ENCODE assay signal across 14 cellular contexts in the genomic region with DNA sequence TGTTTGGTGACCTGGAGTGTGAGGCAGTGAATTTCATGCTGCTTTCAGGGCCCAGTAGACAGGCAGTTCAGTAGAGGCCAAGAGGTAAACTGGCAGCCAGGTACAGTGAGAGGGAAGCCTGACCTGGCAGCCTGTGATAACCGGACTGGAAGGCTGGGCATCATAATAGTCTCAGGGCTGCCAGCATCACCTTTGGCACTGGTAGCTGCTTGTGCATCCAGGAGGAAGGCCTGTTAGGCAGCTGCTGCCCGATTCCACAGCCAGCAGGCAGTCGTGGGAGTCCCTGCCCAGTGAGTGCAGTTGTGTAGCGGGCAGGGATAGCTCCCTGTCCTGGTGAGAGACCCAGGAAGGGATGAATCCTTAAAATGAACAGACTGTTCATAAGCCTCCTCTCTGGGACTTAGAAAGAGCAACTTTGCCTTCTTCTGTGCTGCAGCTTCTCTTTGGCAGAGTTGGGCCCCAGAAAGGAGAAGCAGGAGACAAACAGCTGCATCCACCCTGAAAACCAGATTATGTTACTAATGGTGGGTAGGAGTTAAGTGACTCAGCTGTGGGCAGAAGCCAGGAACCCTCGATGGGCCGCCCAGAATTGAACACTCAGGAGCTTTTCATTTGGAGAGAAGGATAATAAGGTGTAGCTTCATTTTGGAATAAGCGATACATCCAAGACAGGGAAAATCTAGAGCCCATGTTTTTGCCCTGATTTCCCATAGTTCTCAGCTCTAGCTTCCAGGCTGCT. TPM values are rescaled to one million over a fixed set of nuclear protein-coding genes. Genes with fewer than 3 reads are reported as not detected.
DNase-seq lines count a peak whose midpoint lies in the region; ATAC-seq, FAIRE-seq and TF ChIP-seq lines count a peak whose summit lies in the region.
"Had no signal": no experiment of that assay in that cellular context is flagged by ENCODE, and none has a peak within 500 bp of the region (broad histone marks: within the 10 kb centered on the region; RNA-seq: fewer than 3 reads in every experiment).

No MANE protein-coding gene starts in this region.

- H3K4me3 Mint-ChIP-seq in CD8-positive, alpha-beta memory T cell, result no peak overlapping the region
- peak overlapping the region; percentile 40 for H3K4me3 Mint-ChIP-seq in astrocyte (ENCODE audit: unreplicated experiment)
- no peak overlapping the region for H3K4me3 Mint-ChIP-seq in naive thymus-derived CD4-positive, alpha-beta T cell

- H3K4me3 ChIP-seq in CD8-positive, alpha-beta memory T cell (ENCODE audit: low read length), result no peak overlapping the region
- H3K4me3 ChIP-seq in astrocyte (ENCODE audit: insufficient read depth, low read depth, low read length), result no peak overlapping the region
- H3K4me3 ChIP-seq in naive thymus-derived CD4-positive, alpha-beta T cell (ENCODE audit: low read length), result no peak overlapping the region
- H3K4me3 ChIP-seq: colonic mucosa, hepatocyte had no signal

- peak overlapping the region; percentile 14 for H3K27ac ChIP-seq in CD8-positive, alpha-beta memory T cell (ENCODE audit: low read depth, low read length)
- peak overlapping the region; percentile 1 for H3K27ac ChIP-seq in astrocyte (ENCODE audit: low read depth, low read length)
- H3K27ac ChIP-seq in naive thymus-derived CD4-positive, alpha-beta T cell (ENCODE audit: low read depth, low read length), result peak overlapping the region; percentile 15
- H3K27ac ChIP-seq: colonic mucosa, hepatocyte had no signal

- intact Hi-C loops in naive thymus-derived CD4-positive, alpha-beta T cell (cut with micrococcal nuclease), result no loop called here

- FAIRE-seq in astrocyte (lab: Jason Lieb, UNC), result no peak

- POLR2A ChIA-PET in CD8-positive, alpha-beta memory T cell (lab: Charles Lee), result no interaction called here
- POLR2A ChIA-PET in naive thymus-derived CD4-positive, alpha-beta T cell (lab: Charles Lee), result interaction anchor here (1.3 kb wide), 1 partner anchor 144 kb away, joined by 3 read pairs; no protein-coding TSS in a partner anchor

- in situ Hi-C loops in KBM-7 (cut with MboI; ENCODE audit: low pct_unique_long_range_greater_than_20kb, low sequenced_read_pairs), result no loop called here

- H3K4me1 ChIP-seq in CD8-positive, alpha-beta memory T cell (ENCODE audit: insufficient read depth, low read length), result peaks cover 6% of the 10 kb centered on the region
- peaks cover 6% of the 10 kb centered on the region for H3K4me1 ChIP-seq in astrocyte (ENCODE audit: insufficient read depth, low read length)
- peaks cover 0 to 4% of the 10 kb centered on the region in 2 donors for H3K4me1 ChIP-seq in naive thymus-derived CD4-positive, alpha-beta T cell (ENCODE audit: control insufficient read depth in 2 of 2, insufficient read depth in 2 of 2, low read length in 2 of 2)
- H3K4me1 ChIP-seq: colonic mucosa had no signal

- no peak overlapping the region for H2AFZ ChIP-seq in astrocyte (ENCODE audit: low read depth, low read length)
- H2AFZ ChIP-seq: hepatocyte had no signal

- no peak for TF ChIP-seq CTCF in astrocyte (IDR thresholded peaks at IDR 0.05; ENCODE audit: insufficient read depth, low read depth, low read length)

- peaks cover 4 to 91% (median 30%) of the 10 kb centered on the region in 3 donors for H3K36me3 Mint-ChIP-seq in CD8-positive, alpha-beta memory T cell
- peaks cover 41% of the 10 kb centered on the region for H3K36me3 Mint-ChIP-seq in astrocyte (ENCODE audit: low read depth, unreplicated experiment)
- H3K36me3 Mint-ChIP-seq in naive thymus-derived CD4-positive, alpha-beta T cell, result peaks cover 12 to 56% (median 31%) of the 10 kb centered on the region in 5 donors

- H4K20me1 ChIP-seq in astrocyte (ENCODE audit: insufficient read depth, low read length), result peaks cover 85% of the 10 kb centered on the region

- DNase-seq in CD8-positive, alpha-beta memory T cell, result no peak
- DNase-seq in KBM-7, result peak; percentile 44
- peak; percentile 36 for DNase-seq in astrocyte (ENCODE audit: low read depth)
- no peak for DNase-seq in naive thymus-derived CD4-positive, alpha-beta T cell
- no peak for DNase-seq in RKO (ENCODE audit: low spot score)
- DNase-seq in GM19238 (ENCODE audit: insufficient read length, low spot score), result no peak
- DNase-seq in activated CD4-positive, CD25-positive, alpha-beta regulatory T cell treated with anti-CD3 and anti-CD28 coated beads, Interleukin-2, amount 50 U/mL, for 72 hours, result no peak
- DNase-seq: colonic mucosa; DMS79; NCI-H524 treated with DMSO at 0.1 percent for 48 hours; stimulated activated CD4-positive, alpha-beta T cell treated with anti-CD3 and anti-CD28 coated beads, Interleukin-12 subunit alpha, Interleukin-12 subunit beta, amount 100 ng/mL, for 4 hours had no signal

- no peak for ATAC-seq in naive thymus-derived CD4-positive, alpha-beta T cell
- ATAC-seq in GM18498 (IDR thresholded peaks at IDR 0.05; ENCODE audit: unreplicated experiment), result no peak
- ATAC-seq: SK-N-SH treated with all-trans-retinoic acid at 6 μM for 48 hours had no signal

- H3K27me3 ChIP-seq in CD8-positive, alpha-beta memory T cell (ENCODE audit: insufficient read depth, low read length, poor library complexity, severe bottlenecking), result no peaks in the 10 kb centered on the region
- no peaks in the 10 kb centered on the region for H3K27me3 ChIP-seq in astrocyte (ENCODE audit: insufficient read depth, low read length)
- no peaks in the 10 kb centered on the region for H3K27me3 ChIP-seq in naive thymus-derived CD4-positive, alpha-beta T cell (ENCODE audit: control insufficient read depth in 2 of 2, insufficient read depth in 2 of 2, low read length in 2 of 2)
- H3K27me3 ChIP-seq: colonic mucosa, hepatocyte had no signal

- H3K27me3 Mint-ChIP-seq in CD8-positive, alpha-beta memory T cell, result no peaks in the 10 kb centered on the region
- H3K27me3 Mint-ChIP-seq in astrocyte (ENCODE audit: low read depth, unreplicated experiment), result no peaks in the 10 kb centered on the region
- no peaks in the 10 kb centered on the region for H3K27me3 Mint-ChIP-seq in naive thymus-derived CD4-positive, alpha-beta T cell

- H3K4me2 ChIP-seq in astrocyte (ENCODE audit: low read length), result no peak overlapping the region
- H3K4me2 ChIP-seq: hepatocyte had no signal

- CTCF ChIA-PET in CD8-positive, alpha-beta memory T cell (lab: Charles Lee), result interaction anchor here (0.6 to 1.6 kb wide), 5 partner anchors 17 to 104 kb away, joined by 3 to 4 read pairs (median 3); partner anchors contain the start of genes AAMP, CATIP and PNKD
- CTCF ChIA-PET in naive thymus-derived CD4-positive, alpha-beta T cell (lab: Charles Lee), result interaction anchor here (1.1 to 1.9 kb wide), 2 partner anchors 22 to 67 kb away, joined by 3 to 5 read pairs; no protein-coding TSS in a partner anchor

- H3K9me3 ChIP-seq in CD8-positive, alpha-beta memory T cell (ENCODE audit: low read length), result no peaks in the 10 kb centered on the region
- no peaks in the 10 kb centered on the region for H3K9me3 ChIP-seq in astrocyte (ENCODE audit: insufficient read depth, low read depth, low read length)
- no peaks in the 10 kb centered on the region for H3K9me3 ChIP-seq in naive thymus-derived CD4-positive, alpha-beta T cell (ENCODE audit: control insufficient read depth in 2 of 3, low read length in 3 of 3)
- H3K9me3 ChIP-seq: colonic mucosa had no signal

- H3K4me1 Mint-ChIP-seq in CD8-positive, alpha-beta memory T cell, result peaks cover 7 to 18% (median 14%) of the 10 kb centered on the region in 3 donors
- H3K4me1 Mint-ChIP-seq in astrocyte (ENCODE audit: low read depth, unreplicated experiment), result peaks cover 28% of the 10 kb centered on the region
- H3K4me1 Mint-ChIP-seq in naive thymus-derived CD4-positive, alpha-beta T cell, result peaks cover 5 to 28% (median 8%) of the 10 kb centered on the region in 7 donors

- H3K27ac Mint-ChIP-seq in CD8-positive, alpha-beta memory T cell, result peak overlapping the region in 4 of 8 donors; percentile 51 to 93 (median 66)
- no peak overlapping the region for H3K27ac Mint-ChIP-seq in astrocyte (ENCODE audit: unreplicated experiment)
- H3K27ac Mint-ChIP-seq in naive thymus-derived CD4-positive, alpha-beta T cell, result peak overlapping the region in 7 of 9 donors; percentile 5 to 76 (median 43)

- peaks cover 25% of the 10 kb centered on the region for H3K79me2 ChIP-seq in astrocyte (ENCODE audit: insufficient read depth, low read length)
- H3K79me2 ChIP-seq: hepatocyte had no signal

- peaks cover 74% of the 10 kb centered on the region for H3K36me3 ChIP-seq in CD8-positive, alpha-beta memory T cell (ENCODE audit: insufficient read depth, low read length)
- H3K36me3 ChIP-seq in astrocyte (ENCODE audit: insufficient read depth, low read length), result peaks cover 82% of the 10 kb centered on the region
- H3K36me3 ChIP-seq in naive thymus-derived CD4-positive, alpha-beta T cell (ENCODE audit: control insufficient read depth in 2 of 3, insufficient read depth in 3 of 3, low read length in 3 of 3), result peaks cover 46 to 86% (median 58%) of the 10 kb centered on the region in 3 experiments

- H3K9ac ChIP-seq in astrocyte (ENCODE audit: low read length), result peak overlapping the region; percentile 46

- H3K9me3 Mint-ChIP-seq in CD8-positive, alpha-beta memory T cell, result no peaks in the 10 kb centered on the region
- H3K9me3 Mint-ChIP-seq in astrocyte (ENCODE audit: unreplicated experiment), result no peaks in the 10 kb centered on the region
- no peaks in the 10 kb centered on the region for H3K9me3 Mint-ChIP-seq in naive thymus-derived CD4-positive, alpha-beta T cell

RNA-seq across cellular contexts. Expression of gene GPBAR1, which starts 8.1 kb away (rescaled TPM):
- total RNA-seq in CD8-positive, alpha-beta memory T cell, result under 1 TPM; 0.51 to 0.72 TPM
- polyA plus RNA-seq in CD8-positive, alpha-beta memory T cell, result not detected
- total RNA-seq in astrocyte, result 0.55 and 0.70 TPM in 2 replicates
- 10 to 100 TPM in 1 of 5 experiments, 1 to 10 TPM in 3, under 1 TPM in 1; 0.80 to 12.9 (median 1.9) TPM for total RNA-seq in naive thymus-derived CD4-positive, alpha-beta T cell
- under 1 TPM; 0.15 to 0.27 TPM for polyA plus RNA-seq in naive thymus-derived CD4-positive, alpha-beta T cell

RNA-seq across cellular contexts. Expression of gene AAMP, which starts 17.3 kb away (rescaled TPM):
- 10 to 100 TPM; 94.8 to 95.2 TPM for total RNA-seq in CD8-positive, alpha-beta memory T cell
- polyA plus RNA-seq in CD8-positive, alpha-beta memory T cell, result 86.1 TPM
- total RNA-seq in astrocyte, result 78.8 and 87.3 TPM in 2 replicates
- total RNA-seq in naive thymus-derived CD4-positive, alpha-beta T cell, result 10 to 100 TPM; 54.1 to 67.0 (median 61.2) TPM
- polyA plus RNA-seq in naive thymus-derived CD4-positive, alpha-beta T cell, result 100 to 1,000 TPM in 1 of 2 donors, 10 to 100 TPM in 1; 98.6 to 108 TPM

RNA-seq across cellular contexts. Expression of gene PNKD, which starts 17.6 kb away (rescaled TPM):
- 10 to 100 TPM; 26.8 to 31.6 TPM for total RNA-seq in CD8-positive, alpha-beta memory T cell
- 111 TPM for polyA plus RNA-seq in CD8-positive, alpha-beta memory T cell
- total RNA-seq in astrocyte, result 40.9 and 43.3 TPM in 2 replicates
- 10 to 100 TPM; 18.5 to 38.4 (median 25.2) TPM for total RNA-seq in naive thymus-derived CD4-positive, alpha-beta T cell
- 100 to 1,000 TPM in 1 of 2 donors, 10 to 100 TPM in 1; 92.2 to 108 TPM for polyA plus RNA-seq in naive thymus-derived CD4-positive, alpha-beta T cell

RNA-seq across cellular contexts. Expression of gene ARPC2, which starts 35.7 kb away (rescaled TPM):
- 100 to 1,000 TPM; 575 to 600 TPM for total RNA-seq in CD8-positive, alpha-beta memory T cell
- polyA plus RNA-seq in CD8-positive, alpha-beta memory T cell, result 970 TPM
- 521 and 535 TPM in 2 replicates for total RNA-seq in astrocyte
- 100 to 1,000 TPM; 330 to 694 (median 368) TPM for total RNA-seq in naive thymus-derived CD4-positive, alpha-beta T cell
- polyA plus RNA-seq in naive thymus-derived CD4-positive, alpha-beta T cell, result 100 to 1,000 TPM; 628 to 638 TPM

RNA-seq across cellular contexts. Expression of gene TMBIM1, which starts 39.6 kb away (rescaled TPM):
- 10 to 100 TPM; 82.3 to 92.3 TPM for total RNA-seq in CD8-positive, alpha-beta memory T cell
- polyA plus RNA-seq in CD8-positive, alpha-beta memory T cell, result 149 TPM
- total RNA-seq in astrocyte, result 34.8 and 37.2 TPM in 2 replicates
- total RNA-seq in naive thymus-derived CD4-positive, alpha-beta T cell, result 100 to 1,000 TPM in 2 of 5 experiments, 10 to 100 TPM in 3; 51.7 to 112 (median 83.8) TPM
- 100 to 1,000 TPM in 1 of 2 donors, 10 to 100 TPM in 1; 92.4 to 115 TPM for polyA plus RNA-seq in naive thymus-derived CD4-positive, alpha-beta T cell

Comparison
In these comparisons a context has a peak if more than half of its experiments do, and no peak if none do; other contexts are left out.
1. DNase-seq: peak in KBM-7 (single experiment) and astrocyte (single experiment); none in CD8-positive, alpha-beta memory T cell (0 of 5), naive thymus-derived CD4-positive, alpha-beta T cell (0 of 9), RKO (single experiment), GM19238 (single experiment) and activated CD4-positive, CD25-positive, alpha-beta regulatory T cell treated with anti-CD3 and anti-CD28 coated beads, Interleukin-2, amount 50 U/mL, for 72 hours (single experiment).
2. Peak in every context shown above with its lines, with median percentiles within 50 percentile points of each other: H3K27ac ChIP-seq.